ENCODE assay signal across 7 cellular contexts in the genomic region with DNA sequence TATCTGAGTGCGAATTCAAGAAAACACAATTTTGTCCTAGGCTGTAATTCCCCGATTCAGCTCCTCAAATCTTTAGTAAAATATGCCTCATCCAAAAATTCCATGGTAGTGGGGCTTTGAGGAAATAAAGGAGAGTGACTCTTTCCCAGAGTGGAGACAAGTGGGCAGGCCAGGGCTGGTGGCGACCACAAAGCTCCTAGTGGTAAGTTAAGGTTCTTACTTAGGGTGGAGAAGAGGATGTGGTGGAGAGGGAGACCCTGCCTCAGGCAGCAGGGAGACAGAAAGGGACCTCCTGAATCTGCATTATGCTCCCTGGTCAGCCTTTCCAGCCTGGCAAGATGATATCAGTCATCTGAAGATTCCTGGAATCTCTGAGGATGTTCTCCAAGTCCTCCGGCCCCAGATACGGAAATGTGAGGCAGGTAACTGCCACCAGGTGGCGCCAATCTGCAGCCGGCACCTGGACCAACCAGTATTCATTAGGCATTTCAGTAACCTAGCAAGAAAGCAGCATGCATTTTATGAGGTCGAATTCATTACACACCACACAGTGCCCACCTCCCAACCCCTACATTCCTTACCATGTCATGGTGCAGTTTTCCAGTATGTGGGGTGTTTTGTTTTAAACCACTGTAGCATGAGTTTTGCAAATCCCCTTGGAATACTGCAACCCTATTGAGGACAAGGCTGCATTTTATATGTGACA.
A peak's percentile ranks its signal among the peaks of the same experiment; 100 is the strongest.
DNase-seq lines count a peak whose midpoint lies in the region; ATAC-seq and TF ChIP-seq lines count a peak whose summit lies in the region.

No MANE protein-coding gene starts in this region.

- no peak overlapping the region for H3K4me2 ChIP-seq in mesenchymal stem cell (ENCODE audit: low read length, poor library complexity, severe bottlenecking)

- no peak overlapping the region for H2BK120ac ChIP-seq in mesenchymal stem cell (ENCODE audit: low read depth, low read length)

- H3K4me1 Mint-ChIP-seq in activated B cell treated with CpG ODN at 0.5 μM for 24 hours = no peaks in the 10 kb centered on the region
- H3K4me1 Mint-ChIP-seq in stimulated activated naive B cell treated with anti-CD40 and anti-IgM and Interleukin-4, amounts not matched to agents 10 μg/mL and 1 μg/mL and 100 μg/mL, for 72 hours = no peaks in the 10 kb centered on the region

- no peaks in the 10 kb centered on the region for H3K27me3 ChIP-seq in mesenchymal stem cell (ENCODE audit: control insufficient read depth in 1 of 2, insufficient read depth in 1 of 2, low read length in 2 of 2)

- peak; percentile 47 for DNase-seq in GM10266 (ENCODE audit: extremely low spot score)
- peak; percentile 72 for DNase-seq in HEK293T (ENCODE audit: extremely low spot score)
- peak; percentile 9 for DNase-seq in NCI-H146 treated with DMSO at 0.1 percent for 48 hours (lab: John Stamatoyannopoulos, UW; ENCODE audit: unreplicated experiment)
- peak; percentile 42 for DNase-seq in activated B cell treated with CpG ODN at 0.5 μM for 24 hours
- peak; percentile 77 for DNase-seq in dermis blood vessel endothelial cell
- peak; percentile 64 for DNase-seq in mesenchymal stem cell
- DNase-seq in stimulated activated naive B cell treated with anti-CD40 and anti-IgM and Interleukin-4, amounts not matched to agents 10 μg/mL and 1 μg/mL and 100 μg/mL, for 72 hours = peak; percentile 29

- CTCF ChIA-PET in HEK293T (lab: Yijun Ruan, JAX) = interaction anchor here (0.5 to 1.2 kb wide), 10 partner anchors 9 to 327 kb away, joined by 3 to 16 read pairs (median 3); partner anchors contain the start of gene TACR1
- CTCF ChIA-PET in activated B cell treated with CpG ODN at 0.5 μM for 24 hours (lab: Charles Lee) = interaction anchor here (0.6 to 3.0 kb wide), 17 partner anchors 9 to 563 kb away, joined by 3 to 23 read pairs (median 4); partner anchors contain the start of gene TACR1

- 42% methylated on average over 5 of the region's 8 CpGs for WGBS in mesenchymal stem cell

- H3K36me3 Mint-ChIP-seq in activated B cell treated with CpG ODN at 0.5 μM for 24 hours (ENCODE audit: low read depth) = peaks cover 3% of the 10 kb centered on the region
- peaks cover 3% of the 10 kb centered on the region in 2 donors for H3K36me3 Mint-ChIP-seq in stimulated activated naive B cell treated with anti-CD40 and anti-IgM and Interleukin-4, amounts not matched to agents 10 μg/mL and 1 μg/mL and 100 μg/mL, for 72 hours

- no peaks in the 10 kb centered on the region for H3K79me1 ChIP-seq in mesenchymal stem cell (replicated peaks; ENCODE audit: low read length, poor library complexity, severe bottlenecking)

- H2BK12ac ChIP-seq in mesenchymal stem cell (ENCODE audit: low read length in 2 of 2) = peak overlapping the region; percentile 12 to 14

- no peak overlapping the region for H2AFZ ChIP-seq in mesenchymal stem cell (ENCODE audit: low read depth, low read length)

- peak overlapping the region; percentile 51 for H4K8ac ChIP-seq in mesenchymal stem cell (ENCODE audit: low read length)

- no peaks in the 10 kb centered on the region for H3K4me1 ChIP-seq in mesenchymal stem cell (ENCODE audit: control insufficient read depth, insufficient read depth, low read depth, low read length)

- no peak overlapping the region for H3K27ac Mint-ChIP-seq in activated B cell treated with CpG ODN at 0.5 μM for 24 hours
- H3K27ac Mint-ChIP-seq in stimulated activated naive B cell treated with anti-CD40 and anti-IgM and Interleukin-4, amounts not matched to agents 10 μg/mL and 1 μg/mL and 100 μg/mL, for 72 hours = no peak overlapping the region

- no peak overlapping the region for H3K23ac ChIP-seq in mesenchymal stem cell (ENCODE audit: low read length in 2 of 2)

- H4K91ac ChIP-seq in mesenchymal stem cell (ENCODE audit: low read length) = peak overlapping the region; percentile 45

- peak overlapping the region in 1 of 2 experiments; percentile 47 for H3K4ac ChIP-seq in mesenchymal stem cell (ENCODE audit: low read depth in 1 of 2, low read length in 2 of 2)

- POLR2A ChIA-PET in HEK293T (lab: Yijun Ruan, JAX) (no interaction called here), activated B cell treated with CpG ODN at 0.5 μM for 24 hours (lab: Charles Lee) (no interaction called here)

- H2AK5ac ChIP-seq in mesenchymal stem cell (ENCODE audit: low read length, severe bottlenecking) = no peak overlapping the region

- H3K9ac ChIP-seq in mesenchymal stem cell (ENCODE audit: low read length) = no peak overlapping the region

- no peak overlapping the region for H2BK15ac ChIP-seq in mesenchymal stem cell (ENCODE audit: low read depth, poor library complexity, severe bottlenecking)

- ATAC-seq in activated B cell treated with CpG ODN at 0.5 μM for 24 hours (ENCODE audit: low read depth) = no peak
- peak; percentile 68 to 72 for ATAC-seq in stimulated activated naive B cell treated with anti-CD40 and anti-IgM and Interleukin-4, amounts not matched to agents 10 μg/mL and 1 μg/mL and 100 μg/mL, for 72 hours (replicated peaks)

- peak overlapping the region in 1 of 2 experiments; percentile 40 for H3K18ac ChIP-seq in mesenchymal stem cell (ENCODE audit: low read depth in 1 of 2, low read length in 2 of 2)

- H3K4me3 ChIP-seq in mesenchymal stem cell (ENCODE audit: insufficient read depth in 1 of 2, low read depth in 1 of 2, low read length in 2 of 2) = no peak overlapping the region

- H3K9me3 Mint-ChIP-seq in activated B cell treated with CpG ODN at 0.5 μM for 24 hours = peaks cover 3% of the 10 kb centered on the region
- no peaks in the 10 kb centered on the region for H3K9me3 Mint-ChIP-seq in stimulated activated naive B cell treated with anti-CD40 and anti-IgM and Interleukin-4, amounts not matched to agents 10 μg/mL and 1 μg/mL and 100 μg/mL, for 72 hours

- peak; percentile 82 for TF ChIP-seq CTCF in GM10266 (IDR thresholded peaks at IDR 0.05; ENCODE audit: control insufficient read depth, insufficient read depth, low read depth, missing control alignments)
- peak; percentile 56 for TF ChIP-seq CTCF in activated B cell treated with CpG ODN at 0.5 μM for 24 hours (IDR thresholded peaks at IDR 0.05)

- intact Hi-C loops in activated B cell treated with CpG ODN at 0.5 μM for 24 hours (cut with micrococcal nuclease) = loop anchor here (1.0 to 5.0 kb wide), 5 partner anchors 146 to 562 kb away; no protein-coding TSS in a partner anchor

- H3K27me3 Mint-ChIP-seq in activated B cell treated with CpG ODN at 0.5 μM for 24 hours = no peaks in the 10 kb centered on the region
- H3K27me3 Mint-ChIP-seq in stimulated activated naive B cell treated with anti-CD40 and anti-IgM and Interleukin-4, amounts not matched to agents 10 μg/mL and 1 μg/mL and 100 μg/mL, for 72 hours = peaks cover 0 to 5% of the 10 kb centered on the region in 2 donors

- H3K27ac ChIP-seq in mesenchymal stem cell (ENCODE audit: low read length, poor library complexity, severe bottlenecking) = no peak overlapping the region

- H3K4me3 Mint-ChIP-seq in activated B cell treated with CpG ODN at 0.5 μM for 24 hours = no peak overlapping the region
- no peak overlapping the region for H3K4me3 Mint-ChIP-seq in stimulated activated naive B cell treated with anti-CD40 and anti-IgM and Interleukin-4, amounts not matched to agents 10 μg/mL and 1 μg/mL and 100 μg/mL, for 72 hours

- H3K36me3 ChIP-seq in mesenchymal stem cell (ENCODE audit: control insufficient read depth in 1 of 2, insufficient read depth in 2 of 2, low read depth in 1 of 2, low read length in 2 of 2) = no peaks in the 10 kb centered on the region

- H3K9me3 ChIP-seq in mesenchymal stem cell (ENCODE audit: control insufficient read depth, low read length) = no peaks in the 10 kb centered on the region

- no peak overlapping the region for H2BK5ac ChIP-seq in mesenchymal stem cell (ENCODE audit: low read depth, low read length, poor library complexity, severe bottlenecking)

- no peak overlapping the region for H3K14ac ChIP-seq in mesenchymal stem cell (ENCODE audit: low read length in 2 of 2)

TF ChIP-seq in HEK293T, 16 proteins besides CTCF, POLR2A, EP300 and RAD21:
- no peak for TF ChIP-seq CTBP1 (IDR thresholded peaks at IDR 0.05; ENCODE audit: borderline replicate concordance)
- TF ChIP-seq FOXA1 (IDR thresholded peaks at IDR 0.05) = no peak
- no peak for TF ChIP-seq SP1 (IDR thresholded peaks at IDR 0.05)
- TF ChIP-seq LEF1 (IDR thresholded peaks at IDR 0.05; ENCODE audit: borderline replicate concordance) = no peak
- no peak for TF ChIP-seq FOXK2 (IDR thresholded peaks at IDR 0.05)
- TF ChIP-seq PKNOX1 (IDR thresholded peaks at IDR 0.05) = no peak
- TF ChIP-seq NFRKB (IDR thresholded peaks at IDR 0.05) = no peak
- TF ChIP-seq L3MBTL2 (conservative IDR thresholded peaks at IDR 0.05) = no peak
- no peak for TF ChIP-seq ELF4 (IDR thresholded peaks at IDR 0.05)

Comparison
In these comparisons a context has a peak if more than half of its experiments do, and no peak if none do; other contexts are left out.
1. DNase-seq: peak in every context shown above with its lines; median percentile 77 in dermis blood vessel endothelial cell; 72 in HEK293T; 64 in mesenchymal stem cell; 47 in GM10266; 42 in activated B cell treated with CpG ODN at 0.5 μM for 24 hours; 29 in stimulated activated naive B cell treated with anti-CD40 and anti-IgM and Interleukin-4, amounts not matched to agents 10 μg/mL and 1 μg/mL and 100 μg/mL, for 72 hours; 9 in NCI-H146 treated with DMSO at 0.1 percent for 48 hours.